Comparison of ENCODE assay signal across 8 cellular contexts in genomic region chr1:169106095-169106920, GRCh38. TPM values are rescaled to one million over a fixed set of nuclear protein-coding genes. Genes with fewer than 3 reads are reported as not detected.
DNase-seq lines count a peak whose midpoint lies in the region; ATAC-seq and TF ChIP-seq lines count a peak whose summit lies in the region.

Gene ATP1B1, plus strand, starts transcription at chr1:169106690. Its CDS starts 140 bp downstream, at chr1:169106830.

- DNase-seq in GM10248 (ENCODE audit: extremely low spot score), result peak; percentile 95
- DNase-seq in HEK293T (ENCODE audit: extremely low spot score), result peak; percentile 93
- DNase-seq in MV-4-11 (lab: John Stamatoyannopoulos, UW), result peak; percentile 45
- DNase-seq in SK-N-MC (ENCODE audit: low read depth, low spot score), result no peak
- DNase-seq in activated naive CD4-positive, alpha-beta T cell treated with anti-CD3 and anti-CD28 coated beads, Interleukin-2, amount 50 U/mL, for 16 hours, result peak; percentile 85
- DNase-seq in glomerular visceral epithelial cell (ENCODE audit: extremely low spot score), result peak; percentile 94
- peak; percentile 55 for DNase-seq in omental fat pad (ENCODE audit: low spot score)
- peak; percentile 93 for DNase-seq in testis

- CTCF ChIA-PET in GM10248 (lab: Yijun Ruan, JAX), result interaction anchor here (1.0 to 3.0 kb wide), 5 partner anchors 10 to 764 kb away, joined by 3 to 9 read pairs (median 3); no protein-coding TSS in a partner anchor
- CTCF ChIA-PET in HEK293T (lab: Yijun Ruan, JAX), result no interaction called here

- H3K27ac ChIP-seq in SK-N-MC, result no peak within 1 kb of the TSS
- H3K27ac ChIP-seq in testis, result peak within 1 kb of the TSS; percentile 90 to 95

- WGBS in testis, 2 donors, result 1% methylated on average over 43 of the region's 100 CpGs; no CpG with 5 or more reads in 1 of the 2 donors

- H3K9ac ChIP-seq in SK-N-MC (ENCODE audit: insufficient read length), result no peak within 1 kb of the TSS

- H3K4me1 ChIP-seq in testis, result peaks cover 38% of the 10 kb centered on the region

- H3K4me3 ChIP-seq in SK-N-MC, result peak within 1 kb of the TSS; percentile 88
- peak within 1 kb of the TSS; percentile 95 to 99 for H3K4me3 ChIP-seq in testis

- TF ChIP-seq CTCF in GM10248 (IDR thresholded peaks at IDR 0.05; ENCODE audit: control extremely low read depth, extremely low read depth, low read depth, missing control alignments) (peak; percentile 42), omental fat pad (IDR thresholded peaks at IDR 0.05) (peak in 1 of 3 donors; percentile 73), testis (IDR thresholded peaks at IDR 0.05) (peak; percentile 76 to 90 (median 77))

- H3K36me3 ChIP-seq in SK-N-MC (ENCODE audit: insufficient read depth, low read length), result no peaks in the 10 kb centered on the region
- H3K36me3 ChIP-seq in testis (ENCODE audit: low read depth, missing control alignments), result no peaks in the 10 kb centered on the region

- ATAC-seq in omental fat pad (ENCODE audit: low FRiP score), result peak; percentile 87

- H3K9me3 ChIP-seq in SK-N-MC (ENCODE audit: low read depth, low read length) (no peaks in the 10 kb centered on the region), testis (no peaks in the 10 kb centered on the region)

- no peaks in the 10 kb centered on the region for H3K27me3 ChIP-seq in testis

- peak; percentile 60 for TF ChIP-seq POLR2A in testis (IDR thresholded peaks at IDR 0.05)

- POLR2A ChIA-PET in GM10248 (lab: Yijun Ruan, JAX) (no interaction called here), HEK293T (lab: Yijun Ruan, JAX) (interaction anchor here (0.9 to 2.1 kb wide), 3 partner anchors 12 to 47 kb away, joined by 3 to 8 read pairs (median 3); no protein-coding TSS in a partner anchor)

- intact Hi-C loops in testis (cut with DNase I; ENCODE audit: low total_unique reads), result no loop called here

TF ChIP-seq in HEK293T, 16 proteins besides CTCF, POLR2A, EP300 and RAD21:
- no peak for TF ChIP-seq SP1 (IDR thresholded peaks at IDR 0.05)
- no peak for TF ChIP-seq ARNT (IDR thresholded peaks at IDR 0.05)
- TF ChIP-seq FOXK2 (IDR thresholded peaks at IDR 0.05), result no peak
- no peak for TF ChIP-seq SUZ12 (IDR thresholded peaks at IDR 0.05)
- TF ChIP-seq CTBP1 (IDR thresholded peaks at IDR 0.05; ENCODE audit: borderline replicate concordance), result peak; percentile 57; the same call in 1 of the 2 replicates
- TF ChIP-seq HDGF (IDR thresholded peaks at IDR 0.05; ENCODE audit: borderline replicate concordance), result no peak
- TF ChIP-seq PKNOX1 (IDR thresholded peaks at IDR 0.05), result no peak
- no peak for TF ChIP-seq L3MBTL2 (conservative IDR thresholded peaks at IDR 0.05)
- peak; percentile 66; the same call in 1 of the 2 replicates for TF ChIP-seq FOXM1 (IDR thresholded peaks at IDR 0.05; ENCODE audit: borderline replicate concordance)
- TF ChIP-seq LEF1 (IDR thresholded peaks at IDR 0.05; ENCODE audit: borderline replicate concordance), result no peak
TF ChIP-seq in HEK293T: peak in this region for 2.

RNA-seq across cellular contexts. Expression of gene ATP1B1, which starts in this region (rescaled TPM):
- 10 to 100 TPM; 19.9 to 60.6 (median 37.3) TPM for total RNA-seq in omental fat pad
- total RNA-seq in testis, result 100 to 1,000 TPM; 131 to 160 TPM
- 98.3 TPM for polyA plus RNA-seq in testis (ENCODE audit: insufficient read depth, low read depth, low replicate concordance)
